19 cellular contexts compared by ENCODE assay signal in the genomic region with DNA sequence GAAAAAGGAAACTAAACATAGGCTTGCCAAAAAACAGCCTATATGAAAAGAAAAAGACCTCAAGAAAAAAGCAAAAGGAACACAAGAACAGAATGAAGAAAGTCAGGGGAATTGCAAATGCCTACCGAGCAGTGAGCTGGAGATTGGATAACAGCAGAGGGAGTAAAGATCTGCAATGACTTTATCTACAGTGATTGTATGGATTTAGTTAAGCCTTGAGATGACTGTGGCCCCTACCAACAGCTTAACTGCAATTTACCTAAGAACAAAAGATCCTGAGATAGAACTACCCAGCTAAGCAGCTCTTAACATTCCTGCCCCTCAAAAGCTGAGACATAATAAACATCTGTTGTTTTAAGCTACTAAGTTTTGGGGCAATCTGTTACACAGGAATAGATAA.
"Had no signal": no experiment of that assay in that cellular context is flagged by ENCODE, and none has a peak within 500 bp of the region (broad histone marks: within the 10 kb centered on the region; RNA-seq: fewer than 3 reads in every experiment).

No MANE protein-coding gene starts in this region.

- H3K27me3 Mint-ChIP-seq: activated CD4-positive, alpha-beta T cell treated with anti-CD3 and anti-CD28 coated beads for 36 hours; activated naive CD4-positive, alpha-beta T cell treated with anti-CD3 and anti-CD28 coated beads, Interleukin-2, amount 50 U/mL, for 24 hours; stimulated activated naive CD8-positive, alpha-beta T cell treated with anti-CD3 and anti-CD28 coated beads, Interleukin-15, Interleukin-2, amounts not matched to agents 100 ng/mL and 50 ng/mL, for 24 hours had no signal

- H3K27ac ChIP-seq: breast epithelium, esophagus squamous epithelium, hepatocyte, tibial nerve had no signal

- H3K9me3 Mint-ChIP-seq: activated naive CD4-positive, alpha-beta T cell treated with anti-CD3 and anti-CD28 coated beads, Interleukin-2, amount 50 U/mL, for 24 hours; nephron; stimulated activated naive CD8-positive, alpha-beta T cell treated with anti-CD3 and anti-CD28 coated beads, Interleukin-15, Interleukin-2, amounts not matched to agents 100 ng/mL and 50 ng/mL, for 24 hours had no signal

- DNase-seq: activated CD4-positive, alpha-beta T cell treated with anti-CD3 and anti-CD28 coated beads for 36 hours; activated CD4-positive, alpha-beta T cell treated with anti-CD3 and anti-CD28 coated beads, Interleukin-2, amount 50 U/mL, for 48 hours; activated gamma-delta T cell; cerebellar nuclear complex; effector memory CD4-positive, alpha-beta T cell; esophagus squamous epithelium; midbrain; nucleus accumbens; posterior cingulate gyrus; stimulated activated CD4-positive, alpha-beta T cell treated with anti-CD3 and anti-CD28 coated beads, Interleukin-12 subunit alpha, Interleukin-12 subunit beta, amount 100 ng/mL, for 4 hours; stimulated activated CD4-positive, alpha-beta T cell treated with anti-CD3 and anti-CD28 coated beads, Interleukin-2, amount 100 ng/mL, for 24 hours had no signal

- H3K36me3 ChIP-seq: breast epithelium had no signal

- ATAC-seq: activated CD4-positive, alpha-beta T cell treated with anti-CD3 and anti-CD28 coated beads for 36 hours; left lobe of liver had no signal

- H3K4me3 ChIP-seq: breast epithelium, esophagus squamous epithelium, hepatocyte, lung, tibial nerve had no signal

- H3K9me3 ChIP-seq: breast epithelium, esophagus squamous epithelium, tibial nerve had no signal

- H3K27ac Mint-ChIP-seq: activated CD4-positive, alpha-beta T cell treated with anti-CD3 and anti-CD28 coated beads for 36 hours; activated naive CD4-positive, alpha-beta T cell treated with anti-CD3 and anti-CD28 coated beads, Interleukin-2, amount 50 U/mL, for 24 hours; nephron; stimulated activated naive CD8-positive, alpha-beta T cell treated with anti-CD3 and anti-CD28 coated beads, Interleukin-15, Interleukin-2, amounts not matched to agents 100 ng/mL and 50 ng/mL, for 24 hours had no signal

- H3K4me3 Mint-ChIP-seq: activated CD4-positive, alpha-beta T cell treated with anti-CD3 and anti-CD28 coated beads for 36 hours; activated naive CD4-positive, alpha-beta T cell treated with anti-CD3 and anti-CD28 coated beads, Interleukin-2, amount 50 U/mL, for 24 hours; nephron; stimulated activated naive CD8-positive, alpha-beta T cell treated with anti-CD3 and anti-CD28 coated beads, Interleukin-15, Interleukin-2, amounts not matched to agents 100 ng/mL and 50 ng/mL, for 24 hours had no signal

- H3K27me3 ChIP-seq: breast epithelium, esophagus squamous epithelium, hepatocyte, tibial nerve had no signal

- H3K4me1 ChIP-seq: breast epithelium, esophagus squamous epithelium, tibial nerve had no signal

- H3K4me1 Mint-ChIP-seq: activated CD4-positive, alpha-beta T cell treated with anti-CD3 and anti-CD28 coated beads for 36 hours had no signal
